9 cellular contexts compared by ENCODE assay signal in the genomic region with DNA sequence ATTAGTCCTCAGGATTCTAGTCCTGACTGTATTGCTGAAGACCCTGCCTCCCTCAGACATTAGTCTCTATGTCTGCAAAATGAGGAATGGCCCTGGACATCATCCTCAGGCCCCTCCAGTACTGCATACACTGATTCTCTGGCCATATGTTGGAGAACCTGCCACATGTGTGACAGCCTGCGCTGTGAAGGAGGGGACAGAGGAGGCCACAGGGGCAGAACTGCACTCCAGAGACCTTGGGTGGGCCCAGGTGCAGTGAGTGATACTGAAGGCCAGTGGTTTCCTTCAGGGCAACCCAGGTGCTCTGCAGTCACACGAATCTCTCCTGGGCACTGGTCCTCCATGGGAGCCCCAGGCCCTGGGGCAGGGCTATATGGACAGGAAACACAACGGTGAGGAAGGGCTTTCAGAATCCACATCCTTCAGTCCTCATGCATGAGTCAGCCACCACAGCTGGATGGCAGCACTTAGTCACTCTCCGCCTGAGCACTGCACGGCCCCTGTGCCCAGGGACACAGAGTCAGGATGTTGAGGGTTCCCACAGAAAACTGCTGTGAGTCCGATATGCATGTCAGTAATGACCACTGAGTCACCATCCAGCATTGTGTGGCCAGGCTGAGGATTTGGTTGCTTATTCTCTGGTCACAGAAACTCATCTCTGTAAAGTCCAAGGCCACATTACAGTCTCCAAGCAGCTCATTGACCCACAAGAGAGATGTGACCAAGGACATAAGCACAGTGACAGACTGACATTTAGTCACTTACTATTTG. TPM values are rescaled to one million over a fixed set of nuclear protein-coding genes. Genes with fewer than 3 reads are reported as not detected.
DNase-seq lines count a peak whose midpoint lies in the region; ATAC-seq and TF ChIP-seq lines count a peak whose summit lies in the region.
"Had no signal": no experiment of that assay in that cellular context is flagged by ENCODE, and none has a peak within 500 bp of the region (broad histone marks: within the 10 kb centered on the region; RNA-seq: fewer than 3 reads in every experiment).

No MANE protein-coding gene starts in this region.

- CTCF ChIA-PET in MCF 10A (lab: Yijun Ruan, JAX), result interaction anchor here (0.6 to 2.5 kb wide), 9 partner anchors 10 to 172 kb away, joined by 3 to 8 read pairs (median 6); a partner anchor contains a TSS

- no peak overlapping the region for H3K27ac ChIP-seq in breast epithelium
- peak overlapping the region; percentile 18; the same call in 1 of the 2 replicates for H3K27ac ChIP-seq in HUES6 (ENCODE audit: low read depth, low read length)

- H3K27me3 Mint-ChIP-seq in MCF 10A (ENCODE audit: insufficient read depth, unreplicated experiment) (no peaks in the 10 kb centered on the region), nephron progenitor cell (ENCODE audit: low read depth, poor library complexity) (peaks cover 7% of the 10 kb centered on the region)
- H3K27me3 Mint-ChIP-seq: activated naive CD4-positive, alpha-beta T cell treated with anti-CD3 and anti-CD28 coated beads, Interleukin-2, amount 50 U/mL, for 24 hours had no signal

- H3K36me3 ChIP-seq in breast epithelium, result no peaks in the 10 kb centered on the region
- no peaks in the 10 kb centered on the region for H3K36me3 ChIP-seq in HUES6 (ENCODE audit: control insufficient read depth, insufficient read depth, low read length)
- H3K36me3 ChIP-seq in adipocyte (ENCODE audit: control insufficient read depth, insufficient read depth, low read length, severe bottlenecking), result no peaks in the 10 kb centered on the region

- H3K4me1 ChIP-seq in breast epithelium (no peaks in the 10 kb centered on the region), HUES6 (ENCODE audit: control insufficient read depth, insufficient read depth, low read length) (peaks cover 11% of the 10 kb centered on the region; the same call in 1 of the 2 replicates), adipocyte (ENCODE audit: control insufficient read depth, insufficient read depth, low read length) (peaks cover 38% of the 10 kb centered on the region)

- intact Hi-C loops in MCF 10A (cut with micrococcal nuclease), result loop anchor here (1.0 to 2.0 kb wide), 4 partner anchors 111 to 186 kb away; no protein-coding TSS in a partner anchor
- intact Hi-C loops in breast epithelium (cut with DNase I; ENCODE audit: low total_unique reads), result loop anchor here (1.0 kb wide), 1 partner anchor 49 kb away; no protein-coding TSS in a partner anchor

- H3K9me3 ChIP-seq in breast epithelium (no peaks in the 10 kb centered on the region), HUES6 (ENCODE audit: control insufficient read depth, insufficient read depth, low read depth, low read length) (no peaks in the 10 kb centered on the region), adipocyte (ENCODE audit: control insufficient read depth, low read length) (no peaks in the 10 kb centered on the region)

- no TSS peak for BruUV-seq in MCF 10A (replicated peaks; lab: Mats Ljungman, UMichigan)

- TF ChIP-seq POLR2A in breast epithelium (IDR thresholded peaks at IDR 0.05), result no peak

- H3K4me3 ChIP-seq in breast epithelium (no peak overlapping the region), HUES6 (ENCODE audit: low read depth, low read length) (no peak overlapping the region), adipocyte (ENCODE audit: low read length) (no peak overlapping the region)

- H3K36me3 Mint-ChIP-seq in MCF 10A (ENCODE audit: insufficient read depth, unreplicated experiment) (no peaks in the 10 kb centered on the region), nephron progenitor cell (ENCODE audit: low read depth) (no peaks in the 10 kb centered on the region)

- H3K4me3 Mint-ChIP-seq in MCF 10A (ENCODE audit: unreplicated experiment), result no peak overlapping the region
- no peak overlapping the region for H3K4me3 Mint-ChIP-seq in nephron progenitor cell
- H3K4me3 Mint-ChIP-seq: activated naive CD4-positive, alpha-beta T cell treated with anti-CD3 and anti-CD28 coated beads, Interleukin-2, amount 50 U/mL, for 24 hours had no signal

- DNase-seq in MCF 10A (ENCODE audit: unreplicated experiment) (peak; percentile 79), breast epithelium (ENCODE audit: low spot score in 2 of 2) (no peak), adipocyte (ENCODE audit: low read depth) (peak; percentile 90), left kidney (ENCODE audit: low read depth, low spot score) (peak; percentile 18), DMS79 (lab: John Stamatoyannopoulos, UW) (no peak), nephron progenitor cell (no peak)

- H3K27ac Mint-ChIP-seq in MCF 10A (ENCODE audit: low read depth, unreplicated experiment), result peak overlapping the region; percentile 27
- no peak overlapping the region for H3K27ac Mint-ChIP-seq in nephron progenitor cell
- H3K27ac Mint-ChIP-seq: activated naive CD4-positive, alpha-beta T cell treated with anti-CD3 and anti-CD28 coated beads, Interleukin-2, amount 50 U/mL, for 24 hours had no signal

- H3K27me3 ChIP-seq in breast epithelium (no peaks in the 10 kb centered on the region), HUES6 (ENCODE audit: control insufficient read depth, insufficient read depth, low read length) (no peaks in the 10 kb centered on the region), adipocyte (replicated peaks; ENCODE audit: control insufficient read depth, insufficient read depth, low read length) (no peaks in the 10 kb centered on the region)

- ATAC-seq in GM21723 (IDR thresholded peaks at IDR 0.05; ENCODE audit: unreplicated experiment), result no peak

- H3K9me3 Mint-ChIP-seq in MCF 10A (ENCODE audit: unreplicated experiment) (no peaks in the 10 kb centered on the region), nephron progenitor cell (no peaks in the 10 kb centered on the region)
- H3K9me3 Mint-ChIP-seq: activated naive CD4-positive, alpha-beta T cell treated with anti-CD3 and anti-CD28 coated beads, Interleukin-2, amount 50 U/mL, for 24 hours had no signal

- no peak overlapping the region for H3K9ac ChIP-seq in HUES6 (ENCODE audit: low read length)
- peak overlapping the region; percentile 32 for H3K9ac ChIP-seq in adipocyte (ENCODE audit: low read length)

- no peak for TF ChIP-seq CTCF in MCF 10A (IDR thresholded peaks at IDR 0.05; ENCODE audit: unreplicated experiment)
- TF ChIP-seq CTCF in breast epithelium (IDR thresholded peaks at IDR 0.05), result peak in 1 of 3 donors; percentile 11
- TF ChIP-seq CTCF in nephron progenitor cell (IDR thresholded peaks at IDR 0.05), result no peak

- H3K4me1 Mint-ChIP-seq in MCF 10A (ENCODE audit: insufficient read depth, unreplicated experiment) (peaks cover 5% of the 10 kb centered on the region), nephron progenitor cell (peaks cover 30% of the 10 kb centered on the region)

- POLR2A ChIA-PET in MCF 10A (lab: Yijun Ruan, JAX), result no interaction called here

RNA-seq across cellular contexts. Expression of a gene that starts 39.7 kb away (rescaled TPM):
- total RNA-seq in MCF 10A (2022), result 0.49 TPM in 1 of 2 replicates, not detected in the other
- total RNA-seq in breast epithelium, result 10 to 100 TPM; 53.0 to 68.5 (median 56.3) TPM

Comparison
In these comparisons a context has a peak if more than half of its experiments do, and no peak if none do; other contexts are left out.
1. DNase-seq: peak in MCF 10A (single experiment), adipocyte (single experiment) and left kidney (single experiment); none in breast epithelium (0 of 2), DMS79 (single experiment) and nephron progenitor cell (single experiment).
2. RNA of a gene that starts 39.7 kb away (total RNA-seq): 53.0 to 68.5 TPM in breast epithelium; 0.49 TPM in MCF 10A; every median in the first group is over 10 times any median in the second.